16 cellular contexts compared by ENCODE assay signal in genomic region chr16:27333104-27333503, GRCh38. TPM values are rescaled to one million over a fixed set of nuclear protein-coding genes. Genes with fewer than 3 reads are reported as not detected.
DNase-seq lines count a peak whose midpoint lies in the region; ATAC-seq and TF ChIP-seq lines count a peak whose summit lies in the region.
"Had no signal": no experiment of that assay in that cellular context is flagged by ENCODE, and none has a peak within 500 bp of the region (broad histone marks: within the 10 kb centered on the region; RNA-seq: fewer than 3 reads in every experiment).

No MANE protein-coding gene starts in this region.

- ATAC-seq in CD4-positive, CD25-positive, alpha-beta regulatory T cell (ENCODE audit: low read depth in 2 of 2) = no peak
- ATAC-seq in GM18517 (IDR thresholded peaks at IDR 0.05; ENCODE audit: unreplicated experiment) = no peak
- ATAC-seq: naive thymus-derived CD8-positive, alpha-beta T cell had no signal

- H3K27me3 ChIP-seq in CD4-positive, CD25-positive, alpha-beta regulatory T cell (ENCODE audit: control insufficient read depth, insufficient read depth, low read length) = no peaks in the 10 kb centered on the region
- H3K27me3 ChIP-seq in esophagus muscularis mucosa (no peaks in the 10 kb centered on the region), sigmoid colon (no peaks in the 10 kb centered on the region), tibial nerve (no peaks in the 10 kb centered on the region)
- H3K27me3 ChIP-seq: BLaER1 treated with 17β-estradiol and CSF1 and Interleukin-3, amounts not matched to agents 10 nM and 100 nM had no signal

- H3K36me3 ChIP-seq in CD4-positive, CD25-positive, alpha-beta regulatory T cell (ENCODE audit: control insufficient read depth, insufficient read depth, low read length) = peaks cover 48% of the 10 kb centered on the region
- H3K36me3 ChIP-seq in esophagus muscularis mucosa (peaks cover 0 to 33% (median 18%) of the 10 kb centered on the region in 4 donors), sigmoid colon (peaks cover 0 to 19% (median 1%) of the 10 kb centered on the region in 4 donors), tibial nerve (no peaks in the 10 kb centered on the region)

- no peak overlapping the region for H3K4me3 ChIP-seq in CD4-positive, CD25-positive, alpha-beta regulatory T cell (ENCODE audit: low read depth, low read length)
- H3K4me3 ChIP-seq in esophagus muscularis mucosa (peak overlapping the region; percentile 17 to 39 (median 30)), sigmoid colon (peak overlapping the region; percentile 26 to 48 (median 41)), tibial nerve (no peak overlapping the region)
- H3K4me3 ChIP-seq: BLaER1 treated with 17β-estradiol and CSF1 and Interleukin-3, amounts not matched to agents 10 nM and 100 nM; lung had no signal

- TF ChIP-seq POLR2A in esophagus muscularis mucosa (IDR thresholded peaks at IDR 0.05; ENCODE audit: low read depth) = no peak
- peak in 1 of 2 donors; percentile 63 for TF ChIP-seq POLR2A in sigmoid colon (IDR thresholded peaks at IDR 0.05)
- TF ChIP-seq POLR2A in tibial nerve (IDR thresholded peaks at IDR 0.05) = no peak

- H3K9me3 Mint-ChIP-seq in CD4-positive, CD25-positive, alpha-beta regulatory T cell = no peaks in the 10 kb centered on the region
- no peaks in the 10 kb centered on the region for H3K9me3 Mint-ChIP-seq in IgD-negative memory B cell
- H3K9me3 Mint-ChIP-seq: naive thymus-derived CD8-positive, alpha-beta T cell had no signal

- intact Hi-C loops in esophagus muscularis mucosa (cut with DNase I) (no loop called here), sigmoid colon (cut with DNase I) (no loop called here)

- TF ChIP-seq CTCF in esophagus muscularis mucosa (IDR thresholded peaks at IDR 0.05) (no peak), sigmoid colon (IDR thresholded peaks at IDR 0.05) (no peak), tibial nerve (IDR thresholded peaks at IDR 0.05) (no peak)

- no peak for DNase-seq in CD4-positive, CD25-positive, alpha-beta regulatory T cell
- DNase-seq in esophagus muscularis mucosa (ENCODE audit: extremely low spot score) (no peak), sigmoid colon (no peak), tibial nerve (ENCODE audit: low spot score in 2 of 2) (no peak), substantia nigra (lab: John Stamatoyannopoulos, UW) (no peak)
- DNase-seq: central memory CD4-positive, alpha-beta T cell; DMS153; foreskin fibroblast; naive thymus-derived CD8-positive, alpha-beta T cell; NCI-H345; NK-92 treated with Interleukin-12 subunit alpha and Interleukin-12 subunit beta, amount 100 ng/mL, for 24 hours; retina had no signal

- peaks cover 18% of the 10 kb centered on the region for H3K4me1 ChIP-seq in CD4-positive, CD25-positive, alpha-beta regulatory T cell (ENCODE audit: control insufficient read depth, insufficient read depth, low read length, poor library complexity, severe bottlenecking)
- H3K4me1 ChIP-seq in esophagus muscularis mucosa (peaks cover 32 to 99% (median 98%) of the 10 kb centered on the region in 4 donors), sigmoid colon (peaks cover 0 to 96% (median 79%) of the 10 kb centered on the region in 4 donors), tibial nerve (peaks cover 0 to 25% (median 2%) of the 10 kb centered on the region in 4 donors)

- WGBS in esophagus muscularis mucosa = 48% methylated on average over 6 of the region's 6 CpGs
- WGBS in sigmoid colon, 2 donors = 87 to 88% methylated on average over 6 of the region's 6 CpGs
- WGBS in tibial nerve, 2 donors = 77 to 82% methylated on average over 6 of the region's 6 CpGs

- no peak overlapping the region for H3K4me3 Mint-ChIP-seq in CD4-positive, CD25-positive, alpha-beta regulatory T cell
- no peak overlapping the region for H3K4me3 Mint-ChIP-seq in IgD-negative memory B cell
- H3K4me3 Mint-ChIP-seq: naive thymus-derived CD8-positive, alpha-beta T cell had no signal

- H3K36me3 Mint-ChIP-seq in CD4-positive, CD25-positive, alpha-beta regulatory T cell = peaks cover 51% of the 10 kb centered on the region
- peaks cover 5% of the 10 kb centered on the region for H3K36me3 Mint-ChIP-seq in IgD-negative memory B cell

- H3K27me3 Mint-ChIP-seq in CD4-positive, CD25-positive, alpha-beta regulatory T cell = no peaks in the 10 kb centered on the region
- H3K27me3 Mint-ChIP-seq in IgD-negative memory B cell = no peaks in the 10 kb centered on the region
- H3K27me3 Mint-ChIP-seq: naive thymus-derived CD8-positive, alpha-beta T cell had no signal

- no peak overlapping the region for H3K27ac ChIP-seq in CD4-positive, CD25-positive, alpha-beta regulatory T cell (ENCODE audit: insufficient read depth, low read length, poor library complexity, severe bottlenecking)
- H3K27ac ChIP-seq in esophagus muscularis mucosa (replicated peaks in 1 of 4) (peak overlapping the region; percentile 97 to 99 (median 98)), sigmoid colon (peak overlapping the region; percentile 96 to 99 (median 99)), tibial nerve (peak overlapping the region in 1 of 4 donors; percentile 3), substantia nigra (ENCODE audit: low read depth, low read length, poor library complexity, severe bottlenecking) (no peak overlapping the region)

- H3K4me1 Mint-ChIP-seq in CD4-positive, CD25-positive, alpha-beta regulatory T cell = peaks cover 15 to 67% (median 42%) of the 10 kb centered on the region in 4 donors
- H3K4me1 Mint-ChIP-seq in IgD-negative memory B cell = peaks cover 0 to 8% (median 6%) of the 10 kb centered on the region in 3 donors

- peak overlapping the region in 2 of 3 donors; percentile 4 to 77 for H3K27ac Mint-ChIP-seq in CD4-positive, CD25-positive, alpha-beta regulatory T cell
- H3K27ac Mint-ChIP-seq in IgD-negative memory B cell = peak overlapping the region in 2 of 3 donors; percentile 14 to 53

- H3K9me3 ChIP-seq in CD4-positive, CD25-positive, alpha-beta regulatory T cell (ENCODE audit: control insufficient read depth in 2 of 2, low read length in 2 of 2) = no peaks in the 10 kb centered on the region
- no peaks in the 10 kb centered on the region for H3K9me3 ChIP-seq in esophagus muscularis mucosa
- H3K9me3 ChIP-seq in sigmoid colon = no peaks in the 10 kb centered on the region
- no peaks in the 10 kb centered on the region for H3K9me3 ChIP-seq in tibial nerve

- TF ChIP-seq EP300 in esophagus muscularis mucosa (IDR thresholded peaks at IDR 0.05) (no peak), sigmoid colon (IDR thresholded peaks at IDR 0.05) (peak in 1 of 4 donors; percentile 22), tibial nerve (IDR thresholded peaks at IDR 0.05) (no peak)

RNA-seq across cellular contexts. Expression of gene IL4R, which starts 19.3 kb away (rescaled TPM):
- total RNA-seq in CD4-positive, CD25-positive, alpha-beta regulatory T cell = 160 TPM
- polyA plus RNA-seq in CD4-positive, CD25-positive, alpha-beta regulatory T cell = 10 to 100 TPM; 21.2 to 32.4 (median 25.8) TPM
- polyA plus RNA-seq in IgD-negative memory B cell (69.6 TPM), sigmoid colon (100 to 1,000 TPM in 1 of 3 donors, 10 to 100 TPM in 2; 16.9 to 105 (median 19.8) TPM)
- total RNA-seq in esophagus muscularis mucosa (100 to 1,000 TPM in 3 of 4 donors, 10 to 100 TPM in 1; 72.7 to 167 (median 116) TPM), sigmoid colon (100 to 1,000 TPM in 2 of 4 donors, 10 to 100 TPM in 2; 54.6 to 177 (median 102) TPM), tibial nerve (10 to 100 TPM; 19.2 to 43.3 (median 39.3) TPM)

Comparison
In these comparisons a context has a peak if more than half of its experiments do, and no peak if none do; other contexts are left out.
1. H3K27ac ChIP-seq: peak in esophagus muscularis mucosa (4 of 4) and sigmoid colon (4 of 4); none in CD4-positive, CD25-positive, alpha-beta regulatory T cell (single experiment) and substantia nigra (single experiment).
2. H3K4me3 ChIP-seq: peak in esophagus muscularis mucosa (4 of 4) and sigmoid colon (4 of 4); none in CD4-positive, CD25-positive, alpha-beta regulatory T cell (single experiment) and tibial nerve (0 of 4).